17 cellular contexts compared by ENCODE assay signal in the genomic region with DNA sequence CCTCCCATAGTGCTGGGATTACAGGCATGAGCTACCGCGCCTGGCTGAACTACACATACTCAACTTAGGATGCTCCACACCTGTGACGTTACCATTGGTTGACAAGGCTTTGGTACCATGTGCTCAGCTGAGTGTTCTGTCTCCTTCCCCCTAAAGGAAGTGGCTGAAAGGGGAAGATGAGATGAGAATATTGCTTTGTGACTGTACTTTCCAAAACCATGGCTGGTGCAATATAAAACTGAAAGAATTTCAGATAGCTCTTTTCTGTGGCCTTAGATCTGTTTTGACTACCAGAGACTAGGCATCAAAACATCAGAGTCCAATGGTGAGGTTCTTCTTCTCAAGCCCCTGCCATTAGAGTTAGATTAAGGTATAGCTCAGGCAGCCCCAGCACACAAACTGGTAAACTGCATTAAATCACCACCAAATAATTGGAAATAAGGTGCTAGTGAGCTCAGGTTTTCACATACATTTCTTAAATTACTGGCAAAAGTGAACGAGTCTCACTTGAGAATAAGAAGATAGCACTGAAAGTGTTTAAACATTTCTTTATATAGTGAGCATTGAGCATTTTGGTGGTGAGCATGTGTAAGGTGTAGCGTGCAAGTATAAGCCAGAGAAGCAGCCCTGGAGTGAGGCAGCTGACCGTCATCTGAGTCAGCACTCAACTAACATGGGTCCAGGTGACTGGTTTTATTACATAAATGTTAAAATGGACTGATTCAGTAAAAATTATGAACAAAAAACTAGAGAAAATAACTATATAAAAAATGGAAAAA.
DNase-seq lines count a peak whose midpoint lies in the region; ATAC-seq, FAIRE-seq and TF ChIP-seq lines count a peak whose summit lies in the region.
"Had no signal": no experiment of that assay in that cellular context is flagged by ENCODE, and none has a peak within 500 bp of the region (broad histone marks: within the 10 kb centered on the region; RNA-seq: fewer than 3 reads in every experiment).

No MANE protein-coding gene starts in this region.

- FAIRE-seq in HTR-8/SVneo (lab: Jason Lieb, UNC) = peak; percentile 73

- DNase-seq in GM13977 (ENCODE audit: low spot score) (peak; percentile 32), HTR-8/SVneo (ENCODE audit: insufficient read length, low spot score) (no peak), MG63 (no peak), epidermal melanocyte (ENCODE audit: insufficient read length, low spot score) (no peak), NCI-H345 treated with DMSO at 0.1 percent for 48 hours (lab: John Stamatoyannopoulos, UW; ENCODE audit: unreplicated experiment) (no peak)
- DNase-seq in activated CD4-positive, alpha-beta T cell treated with anti-CD3 and anti-CD28 coated beads for 48 hours = no peak
- DNase-seq: activated CD8-positive, alpha-beta memory T cell treated with anti-CD3 and anti-CD28 coated beads, Interleukin-2, amount 50 U/mL, for 48 hours; activated naive CD8-positive, alpha-beta T cell treated with anti-CD3 and anti-CD28 coated beads for 36 hours; effector CD8-positive, alpha-beta T cell; naive thymus-derived CD4-positive, alpha-beta T cell; NCI-H1417; NCI-H446; OCI-M1; psoas muscle had no signal

- no peaks in the 10 kb centered on the region for H3K27me3 ChIP-seq in MG63

- no peak overlapping the region for H3K4me3 ChIP-seq in MG63
- H3K4me3 ChIP-seq: psoas muscle had no signal

- ATAC-seq in GM19395 (IDR thresholded peaks at IDR 0.05; ENCODE audit: unreplicated experiment) (peak; percentile 71), HG02678 (IDR thresholded peaks at IDR 0.05; ENCODE audit: unreplicated experiment) (peak; percentile 63)
- ATAC-seq: naive thymus-derived CD4-positive, alpha-beta T cell; psoas muscle; SK-N-SH treated with all-trans-retinoic acid at 6 μM for 48 hours had no signal

- in situ Hi-C loops in GM13977 (cut with MboI; ENCODE audit: low pct_unique_long_range_greater_than_20kb, low sequenced_read_pairs, unreplicated experiment) = no loop called here

- no peaks in the 10 kb centered on the region for H3K36me3 ChIP-seq in MG63

- no peaks in the 10 kb centered on the region for H3K9me3 ChIP-seq in MG63
- H3K9me3 ChIP-seq: psoas muscle had no signal

- no peak for TF ChIP-seq CTCF in GM13977 (IDR thresholded peaks at IDR 0.05; ENCODE audit: extremely low read depth, insufficient read depth, missing control alignments)
